26 cellular contexts compared by ENCODE assay signal in the genomic region with DNA sequence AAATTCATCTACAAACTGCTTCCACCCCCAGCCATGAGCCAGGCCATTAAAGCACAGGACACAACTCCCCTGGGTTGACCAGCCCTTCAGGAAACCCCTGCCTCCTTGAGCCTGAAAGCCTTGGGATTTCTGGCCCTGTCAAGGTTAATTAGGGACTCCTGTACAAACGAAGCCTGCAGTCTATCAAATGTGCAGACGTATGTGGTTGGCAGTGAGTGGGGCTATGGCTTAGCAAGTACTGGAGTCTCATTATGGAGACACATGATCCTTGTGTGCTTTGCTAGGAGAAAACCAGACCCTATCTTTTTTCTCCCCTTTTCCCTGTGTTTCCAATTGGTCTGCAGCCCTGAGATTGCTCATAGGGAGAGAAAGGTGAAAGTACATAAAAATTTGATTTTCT.
"Had no signal": no experiment of that assay in that cellular context is flagged by ENCODE, and none has a peak within 500 bp of the region (broad histone marks: within the 10 kb centered on the region; RNA-seq: fewer than 3 reads in every experiment).

No MANE protein-coding gene starts in this region.

- ATAC-seq: esophagus mucosa; gastrocnemius medialis; left lung; naive thymus-derived CD4-positive, alpha-beta T cell; right cardiac atrium; stimulated activated effector memory CD8-positive, alpha-beta T cell treated with anti-CD3 and anti-CD28 coated beads, Interleukin-12 subunit alpha, Interleukin-12 subunit beta, amount 100 ng/mL, for 72 hours; stimulated activated naive CD8-positive, alpha-beta T cell treated with anti-CD3 and anti-CD28 coated beads, Interleukin-15, Interleukin-2, amounts not matched to agents 100 U/mL and 50 U/mL, for 24 hours had no signal

- H3K27me3 ChIP-seq: gastrocnemius medialis, left lung, sigmoid colon, testis, tibial artery, upper lobe of left lung had no signal

- H3K4me1 Mint-ChIP-seq: endodermal cell; naive thymus-derived CD4-positive, alpha-beta T cell; nephron; stimulated activated effector memory CD8-positive, alpha-beta T cell treated with anti-CD3 and anti-CD28 coated beads, Interleukin-12 subunit alpha, Interleukin-12 subunit beta, amount 100 ng/mL, for 72 hours had no signal

- H3K36me3 Mint-ChIP-seq: stimulated activated effector memory CD8-positive, alpha-beta T cell treated with anti-CD3 and anti-CD28 coated beads, Interleukin-12 subunit alpha, Interleukin-12 subunit beta, amount 100 ng/mL, for 72 hours had no signal

- H3K36me3 ChIP-seq: gastrocnemius medialis, left lung, prostate gland, sigmoid colon, tibial artery, upper lobe of left lung had no signal

- DNase-seq: effector CD8-positive, alpha-beta T cell; endodermal cell; foreskin fibroblast; gastrocnemius medialis; head of caudate nucleus; kidney; left lung; mesenchymal stem cell; midbrain; naive thymus-derived CD4-positive, alpha-beta T cell; nucleus accumbens; right cardiac atrium; sigmoid colon; stimulated activated CD4-positive, alpha-beta T cell treated with anti-CD3 and anti-CD28 coated beads, Interleukin-2, amount 100 ng/mL, for 24 hours; stimulated activated CD4-positive, alpha-beta T cell treated with anti-CD3 and anti-CD28 coated beads, Interleukin-4, amount 100 ng/mL, for 24 hours; stimulated activated naive CD8-positive, alpha-beta T cell treated with anti-CD3 and anti-CD28 coated beads, Interleukin-15, Interleukin-2, amounts not matched to agents 100 U/mL and 50 U/mL, for 24 hours; substantia nigra; testis; tibial artery; upper lobe of left lung had no signal

- H3K27ac Mint-ChIP-seq: dendritic cell treated with granulocyte-macrophage colony-stimulating factor and Interleukin-4, amounts not matched to agents 40 ng/mL and 50 ng/mL, for 4 days; endodermal cell; naive thymus-derived CD4-positive, alpha-beta T cell; stimulated activated effector memory CD8-positive, alpha-beta T cell treated with anti-CD3 and anti-CD28 coated beads, Interleukin-12 subunit alpha, Interleukin-12 subunit beta, amount 100 ng/mL, for 72 hours had no signal

- H3K4me3 Mint-ChIP-seq: dendritic cell treated with granulocyte-macrophage colony-stimulating factor and Interleukin-4, amounts not matched to agents 40 ng/mL and 50 ng/mL, for 4 days; endodermal cell; naive thymus-derived CD4-positive, alpha-beta T cell; nephron; stimulated activated effector memory CD8-positive, alpha-beta T cell treated with anti-CD3 and anti-CD28 coated beads, Interleukin-12 subunit alpha, Interleukin-12 subunit beta, amount 100 ng/mL, for 72 hours had no signal

- H3K9me3 ChIP-seq: gastrocnemius medialis, left lung, prostate gland, sigmoid colon, testis, tibial artery, upper lobe of left lung had no signal

- H3K4me1 ChIP-seq: gastrocnemius medialis, left lung, prostate gland, tibial artery, upper lobe of left lung had no signal

- H3K27ac ChIP-seq: epithelial cell of prostate, gastrocnemius medialis, left lung, prostate gland, sigmoid colon, testis, tibial artery, upper lobe of left lung had no signal

- H3K4me3 ChIP-seq: gastrocnemius medialis, left lung, prostate gland, sigmoid colon, testis, tibial artery, upper lobe of left lung had no signal

- H3K27me3 Mint-ChIP-seq: dendritic cell treated with granulocyte-macrophage colony-stimulating factor and Interleukin-4, amounts not matched to agents 40 ng/mL and 50 ng/mL, for 4 days had no signal
